9 cellular contexts compared by ENCODE assay signal in the genomic region with DNA sequence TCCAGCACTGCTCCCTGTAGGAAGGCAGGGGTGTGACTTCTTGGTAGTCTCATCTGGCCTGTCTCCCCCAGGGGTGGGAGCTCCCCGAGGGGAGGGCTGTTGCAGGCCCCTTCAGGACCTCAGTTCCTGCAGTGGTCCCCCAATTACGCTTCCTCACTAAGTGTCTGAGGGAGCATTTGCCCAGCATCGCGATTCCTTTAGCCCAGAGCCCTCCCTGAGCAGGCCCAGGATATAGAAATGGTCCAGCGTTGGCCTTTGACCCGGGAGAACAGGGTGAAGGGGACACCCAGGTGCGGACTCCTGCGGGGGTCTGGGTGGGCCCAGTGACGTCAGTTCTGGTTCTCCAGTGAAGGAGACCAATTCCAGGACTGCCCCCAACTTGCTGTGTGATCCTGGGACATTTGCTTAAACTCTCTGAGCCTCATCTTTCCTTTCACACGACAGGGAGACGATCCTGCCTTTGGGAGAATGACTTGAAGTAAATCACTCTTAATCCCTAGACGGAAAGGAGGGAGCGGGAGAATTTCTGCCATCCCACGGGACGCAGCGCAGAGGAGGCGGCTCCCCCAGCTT. TPM values are rescaled to one million over a fixed set of nuclear protein-coding genes. Genes with fewer than 3 reads are reported as not detected.
DNase-seq lines count a peak whose midpoint lies in the region; ATAC-seq and TF ChIP-seq lines count a peak whose summit lies in the region.
"Had no signal": no experiment of that assay in that cellular context is flagged by ENCODE, and none has a peak within 500 bp of the region (broad histone marks: within the 10 kb centered on the region; RNA-seq: fewer than 3 reads in every experiment).

No MANE protein-coding gene starts in this region.

- H2BK15ac ChIP-seq in mesenchymal stem cell (ENCODE audit: low read depth, poor library complexity, severe bottlenecking), result no peak overlapping the region

- H3K23ac ChIP-seq in mesenchymal stem cell (ENCODE audit: low read length in 2 of 2), result no peak overlapping the region

- H3K4me3 ChIP-seq in mesenchymal stem cell (ENCODE audit: insufficient read depth in 1 of 2, low read depth in 1 of 2, low read length in 2 of 2) (peak overlapping the region in 1 of 2 experiments; percentile 36), thyroid gland (replicated peaks in 1 of 3) (peak overlapping the region in 1 of 3 donors; percentile 4)

- H3K14ac ChIP-seq in mesenchymal stem cell (ENCODE audit: low read length in 2 of 2), result no peak overlapping the region

- no peak overlapping the region for H2AK5ac ChIP-seq in mesenchymal stem cell (ENCODE audit: low read length, severe bottlenecking)

- no peak overlapping the region for H2BK120ac ChIP-seq in mesenchymal stem cell (ENCODE audit: low read depth, low read length)

- no peaks in the 10 kb centered on the region for H3K27me3 Mint-ChIP-seq in activated naive CD4-positive, alpha-beta T cell treated with anti-CD3 and anti-CD28 coated beads for 36 hours (ENCODE audit: low read depth)
- H3K27me3 Mint-ChIP-seq in activated CD8-positive, alpha-beta T cell treated with anti-CD3 and anti-CD28 coated beads, Interleukin-2, amount 10 ng/mL, durations not matched to agents 7 days and 5 days (ENCODE audit: low read depth), result no peaks in the 10 kb centered on the region

- no peak overlapping the region for H3K4ac ChIP-seq in mesenchymal stem cell (ENCODE audit: low read depth in 1 of 2, low read length in 2 of 2)

- POLR2A ChIA-PET in activated CD8-positive, alpha-beta T cell treated with anti-CD3 and anti-CD28 coated beads, Interleukin-2, amount 10 ng/mL, durations not matched to agents 7 days and 5 days (lab: Charles Lee), result interaction anchor here (0.7 to 11.6 kb wide), 9 partner anchors 16 to 68 kb away, joined by 3 to 243 read pairs (median 9); partner anchors contain the start of gene BTG2

- no peak overlapping the region for H4K8ac ChIP-seq in mesenchymal stem cell (ENCODE audit: low read length)

- H3K9me3 ChIP-seq in mesenchymal stem cell (ENCODE audit: control insufficient read depth, low read length) (no peaks in the 10 kb centered on the region), thyroid gland (no peaks in the 10 kb centered on the region)

- peaks cover 55% of the 10 kb centered on the region for H3K4me1 Mint-ChIP-seq in activated naive CD4-positive, alpha-beta T cell treated with anti-CD3 and anti-CD28 coated beads for 36 hours (ENCODE audit: low read depth)
- H3K4me1 Mint-ChIP-seq in activated CD8-positive, alpha-beta T cell treated with anti-CD3 and anti-CD28 coated beads, Interleukin-2, amount 10 ng/mL, durations not matched to agents 7 days and 5 days (ENCODE audit: low read depth), result peaks cover 72% of the 10 kb centered on the region

- H3K4me1 ChIP-seq in mesenchymal stem cell (ENCODE audit: control insufficient read depth, insufficient read depth, low read depth, low read length) (peaks cover 16% of the 10 kb centered on the region), thyroid gland (peaks cover 44 to 86% of the 10 kb centered on the region in 2 donors)

- H3K27me3 ChIP-seq in mesenchymal stem cell (ENCODE audit: control insufficient read depth in 1 of 2, insufficient read depth in 1 of 2, low read length in 2 of 2) (peaks cover 8 to 10% of the 10 kb centered on the region in 2 experiments), thyroid gland (no peaks in the 10 kb centered on the region)

- intact Hi-C loops in activated naive CD4-positive, alpha-beta T cell treated with anti-CD3 and anti-CD28 coated beads for 36 hours (cut with micrococcal nuclease), result loop anchor here (1.0 kb wide), 5 partner anchors 17 to 215 kb away; partner anchors contain the start of gene BTG2
- intact Hi-C loops in thyroid gland (cut with DNase I), result loop anchor here (5.0 to 10.0 kb wide), 4 partner anchors 65 to 422 kb away; no protein-coding TSS in a partner anchor

- no peak overlapping the region for H3K27ac Mint-ChIP-seq in activated naive CD4-positive, alpha-beta T cell treated with anti-CD3 and anti-CD28 coated beads for 36 hours
- H3K27ac Mint-ChIP-seq in activated CD8-positive, alpha-beta T cell treated with anti-CD3 and anti-CD28 coated beads, Interleukin-2, amount 10 ng/mL, durations not matched to agents 7 days and 5 days, result peak overlapping the region; percentile 82

- no peaks in the 10 kb centered on the region for H3K9me3 Mint-ChIP-seq in activated naive CD4-positive, alpha-beta T cell treated with anti-CD3 and anti-CD28 coated beads for 36 hours
- H3K9me3 Mint-ChIP-seq in activated CD8-positive, alpha-beta T cell treated with anti-CD3 and anti-CD28 coated beads, Interleukin-2, amount 10 ng/mL, durations not matched to agents 7 days and 5 days (ENCODE audit: insufficient read depth), result no peaks in the 10 kb centered on the region

- no peak for TF ChIP-seq CTCF in thyroid gland (IDR thresholded peaks at IDR 0.05)

- WGBS in mesenchymal stem cell, result 32% methylated on average over 17 of the region's 17 CpGs
- WGBS in thyroid gland, 2 donors, result 9 to 36% methylated on average over 9 to 11 of the region's 17 CpGs

- H3K9ac ChIP-seq in mesenchymal stem cell (ENCODE audit: low read length), result peak overlapping the region; percentile 39

- H2BK5ac ChIP-seq in mesenchymal stem cell (ENCODE audit: low read depth, low read length, poor library complexity, severe bottlenecking), result no peak overlapping the region

- no peak for TF ChIP-seq POLR2A in thyroid gland (IDR thresholded peaks at IDR 0.05)

- peak overlapping the region; percentile 72 for H3K4me3 Mint-ChIP-seq in activated naive CD4-positive, alpha-beta T cell treated with anti-CD3 and anti-CD28 coated beads for 36 hours
- H3K4me3 Mint-ChIP-seq in activated CD8-positive, alpha-beta T cell treated with anti-CD3 and anti-CD28 coated beads, Interleukin-2, amount 10 ng/mL, durations not matched to agents 7 days and 5 days, result peak overlapping the region; percentile 70

- no peaks in the 10 kb centered on the region for H3K79me1 ChIP-seq in mesenchymal stem cell (replicated peaks; ENCODE audit: low read length, poor library complexity, severe bottlenecking)

- H2AFZ ChIP-seq in mesenchymal stem cell (ENCODE audit: low read depth, low read length), result no peak overlapping the region

- H3K27ac ChIP-seq in mesenchymal stem cell (ENCODE audit: low read length, poor library complexity, severe bottlenecking) (no peak overlapping the region), thyroid gland (peak overlapping the region; percentile 73 to 90 (median 78))

- no peak for DNase-seq in activated naive CD4-positive, alpha-beta T cell treated with anti-CD3 and anti-CD28 coated beads for 36 hours
- DNase-seq in activated naive CD4-positive, alpha-beta T cell treated with anti-CD3 and anti-CD28 coated beads, Interleukin-2, amount 50 U/mL, for 16 hours, result no peak
- DNase-seq in activated CD8-positive, alpha-beta T cell treated with anti-CD3 and anti-CD28 coated beads, Interleukin-2, amount 10 ng/mL, durations not matched to agents 7 days and 5 days, result no peak
- DNase-seq in mesenchymal stem cell (no peak), thyroid gland (no peak), NCI-H1436 treated with DMSO at 0.1 percent for 48 hours (lab: John Stamatoyannopoulos, UW) (no peak), NCI-H345 treated with DMSO at 0.1 percent for 48 hours (lab: John Stamatoyannopoulos, UW; ENCODE audit: unreplicated experiment) (no peak)

- H3K4me2 ChIP-seq in mesenchymal stem cell (ENCODE audit: low read length, poor library complexity, severe bottlenecking), result peak overlapping the region; percentile 71

- no peak overlapping the region for H2BK12ac ChIP-seq in mesenchymal stem cell (ENCODE audit: low read length in 2 of 2)

- H3K36me3 ChIP-seq in mesenchymal stem cell (ENCODE audit: control insufficient read depth in 1 of 2, insufficient read depth in 2 of 2, low read depth in 1 of 2, low read length in 2 of 2) (no peaks in the 10 kb centered on the region), thyroid gland (no peaks in the 10 kb centered on the region)

- no peaks in the 10 kb centered on the region for H3K36me3 Mint-ChIP-seq in activated naive CD4-positive, alpha-beta T cell treated with anti-CD3 and anti-CD28 coated beads for 36 hours (ENCODE audit: low read depth)
- no peaks in the 10 kb centered on the region for H3K36me3 Mint-ChIP-seq in activated CD8-positive, alpha-beta T cell treated with anti-CD3 and anti-CD28 coated beads, Interleukin-2, amount 10 ng/mL, durations not matched to agents 7 days and 5 days (ENCODE audit: low read depth)

- CTCF ChIA-PET in activated naive CD4-positive, alpha-beta T cell treated with anti-CD3 and anti-CD28 coated beads for 36 hours (lab: Charles Lee), result interaction anchor here (0.5 to 11.2 kb wide), 11 partner anchors 8 to 260 kb away, joined by 3 to 686 read pairs (median 19); partner anchors contain the start of genes BTG2 and FMOD
- CTCF ChIA-PET in activated CD8-positive, alpha-beta T cell treated with anti-CD3 and anti-CD28 coated beads, Interleukin-2, amount 10 ng/mL, durations not matched to agents 7 days and 5 days (lab: Charles Lee), result interaction anchor here (1.0 to 15.3 kb wide), 9 partner anchors 13 to 231 kb away, joined by 3 to 841 read pairs (median 204); partner anchors contain the start of genes BTG2 and FMOD

- H4K91ac ChIP-seq in mesenchymal stem cell (ENCODE audit: low read length), result no peak overlapping the region

- H3K18ac ChIP-seq in mesenchymal stem cell (ENCODE audit: low read depth in 1 of 2, low read length in 2 of 2), result no peak overlapping the region

- no peak for ATAC-seq in activated CD8-positive, alpha-beta T cell treated with anti-CD3 and anti-CD28 coated beads, Interleukin-2, amount 10 ng/mL, durations not matched to agents 7 days and 5 days
- no peak for ATAC-seq in SK-N-SH treated with all-trans-retinoic acid at 6 μM for 48 hours

TF ChIP-seq in SK-N-SH treated with all-trans-retinoic acid at 6 μM for 48 hours, 23 proteins besides CTCF, POLR2A, EP300 and RAD21 (continues in another document):
- TF ChIP-seq ISL1 (CRISPR knock-in tag; IDR thresholded peaks at IDR 0.05) (no peak), CSDC2 (CRISPR knock-in tag; IDR thresholded peaks at IDR 0.05) (no peak), ESRRG (CRISPR knock-in tag; IDR thresholded peaks at IDR 0.05) (no peak), ZNF8 (CRISPR knock-in tag; IDR thresholded peaks at IDR 0.05) (no peak)

RNA-seq across cellular contexts. Expression of gene BTG2, which starts 32.6 kb away (rescaled TPM):
- total RNA-seq in activated naive CD4-positive, alpha-beta T cell treated with anti-CD3 and anti-CD28 coated beads for 36 hours, result 100 to 1,000 TPM; 106 to 109 TPM
- total RNA-seq in activated CD8-positive, alpha-beta T cell treated with anti-CD3 and anti-CD28 coated beads, Interleukin-2, amount 10 ng/mL, durations not matched to agents 7 days and 5 days, result 10 to 100 TPM; 58.6 to 58.9 TPM
- 23.3 TPM for polyA plus RNA-seq in mesenchymal stem cell (2013, experiment 1 of 2)
- 22.9 TPM for polyA plus RNA-seq in mesenchymal stem cell (2013, experiment 2 of 2)
- 10 to 100 TPM; 41.9 to 82.1 (median 51.9) TPM for total RNA-seq in thyroid gland

RNA-seq across cellular contexts. Expression of gene CHIT1, which starts 43.2 kb away (rescaled TPM):
- total RNA-seq in activated naive CD4-positive, alpha-beta T cell treated with anti-CD3 and anti-CD28 coated beads for 36 hours, result 1 to 10 TPM; 1.1 to 1.3 TPM
- under 1 TPM; 0.39 to 0.50 TPM for total RNA-seq in activated CD8-positive, alpha-beta T cell treated with anti-CD3 and anti-CD28 coated beads, Interleukin-2, amount 10 ng/mL, durations not matched to agents 7 days and 5 days
- polyA plus RNA-seq in mesenchymal stem cell (2013, experiment 1 of 2), result under 0.01 TPM
- not detected for polyA plus RNA-seq in mesenchymal stem cell (2013, experiment 2 of 2)
- total RNA-seq in thyroid gland, result 1 to 10 TPM in 2 of 4 donors, under 1 TPM in 1, not detected in 1; 0.45 to 9.0 (median 1.2) TPM
- total RNA-seq: kidney epithelial cell had no signal
